1 cellular context compared by ENCODE assay signal in genomic region chr20:19661717-19662637, GRCh38.
TF ChIP-seq lines count a peak whose summit lies in the region.

No MANE protein-coding gene starts in this region.

TF ChIP-seq in HepG2, 621 proteins besides CTCF, POLR2A, EP300 and RAD21 (continued from another document and continues in another):
- TF ChIP-seq, protein P1, sequence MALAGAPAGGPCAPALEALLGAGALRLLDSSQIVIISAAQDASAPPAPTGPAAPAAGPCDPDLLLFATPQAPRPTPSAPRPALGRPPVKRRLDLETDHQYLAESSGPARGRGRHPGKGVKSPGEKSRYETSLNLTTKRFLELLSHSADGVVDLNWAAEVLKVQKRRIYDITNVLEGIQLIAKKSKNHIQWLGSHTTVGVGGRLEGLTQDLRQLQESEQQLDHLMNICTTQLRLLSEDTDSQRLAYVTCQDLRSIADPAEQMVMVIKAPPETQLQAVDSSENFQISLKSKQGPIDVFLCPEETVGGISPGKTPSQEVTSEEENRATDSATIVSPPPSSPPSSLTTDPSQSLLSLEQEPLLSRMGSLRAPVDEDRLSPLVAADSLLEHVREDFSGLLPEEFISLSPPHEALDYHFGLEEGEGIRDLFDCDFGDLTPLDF (CRISPR knock-in tag; IDR thresholded peaks at IDR 0.05) = no peak
- TF ChIP-seq RFX5 (IDR thresholded peaks at IDR 0.05; ENCODE audit: low read depth, low read length) (no peak), ZC3H4 (CRISPR knock-in tag; IDR thresholded peaks at IDR 0.05; ENCODE audit: borderline replicate concordance) (no peak), IRF1 (CRISPR knock-in tag; IDR thresholded peaks at IDR 0.05; ENCODE audit: low read depth) (no peak), GLI4 (CRISPR knock-in tag; IDR thresholded peaks at IDR 0.05; ENCODE audit: borderline replicate concordance) (no peak), ZNF282 (IDR thresholded peaks at IDR 0.05; ENCODE audit: partially characterized antibody) (no peak), ZNF17 (CRISPR knock-in tag; IDR thresholded peaks at IDR 0.05) (no peak), ZNF451 (CRISPR knock-in tag; IDR thresholded peaks at IDR 0.05) (no peak), GATA4 (IDR thresholded peaks at IDR 0.05; ENCODE audit: borderline replicate concordance, low read depth) (no peak), PREB (CRISPR knock-in tag; IDR thresholded peaks at IDR 0.05) (no peak), KMT2A (CRISPR knock-in tag; IDR thresholded peaks at IDR 0.05) (no peak), ZSCAN25 (CRISPR knock-in tag; IDR thresholded peaks at IDR 0.05) (no peak), MXI1 (IDR thresholded peaks at IDR 0.05; ENCODE audit: borderline replicate concordance, low read depth, low read length) (no peak; the same call in 2 of the 3 replicates), ZNF761 (CRISPR knock-in tag; conservative IDR thresholded peaks at IDR 0.05) (no peak), NFKB2 (CRISPR knock-in tag; IDR thresholded peaks at IDR 0.05; ENCODE audit: borderline replicate concordance) (no peak), SOX5 (CRISPR knock-in tag; IDR thresholded peaks at IDR 0.05; ENCODE audit: borderline replicate concordance) (no peak), ZNF781 (CRISPR knock-in tag; IDR thresholded peaks at IDR 0.05; ENCODE audit: borderline replicate concordance, not compliant biosample characterization) (no peak), KLF12 (CRISPR knock-in tag; IDR thresholded peaks at IDR 0.05; ENCODE audit: borderline replicate concordance) (no peak), TBL1XR1 (IDR thresholded peaks at IDR 0.05; ENCODE audit: borderline replicate concordance, low read length, partially characterized antibody) (no peak), HOXA9 (CRISPR knock-in tag; IDR thresholded peaks at IDR 0.05; ENCODE audit: borderline replicate concordance) (no peak), ZNF143 (CRISPR knock-in tag; IDR thresholded peaks at IDR 0.05) (no peak), NCOA1 (CRISPR knock-in tag; IDR thresholded peaks at IDR 0.05) (no peak), KLF9 (CRISPR knock-in tag; IDR thresholded peaks at IDR 0.05; ENCODE audit: low read depth) (no peak), ZNF101 (CRISPR knock-in tag; IDR thresholded peaks at IDR 0.05; ENCODE audit: borderline replicate concordance, low read depth) (no peak), HOXA5 (CRISPR knock-in tag; IDR thresholded peaks at IDR 0.05) (no peak), MAFK (conservative IDR thresholded peaks at IDR 0.05 in 1 of 2, IDR thresholded peaks at IDR 0.05 in 1 of 2; ENCODE audit: low read length in 2 of 2) (0 out of 4 replicates have a peak, but pooled peaks of 1 of the 2 experiments have one; percentile 0), RBM39 (IDR thresholded peaks at IDR 0.05; ENCODE audit: low read depth, low read length, poor library complexity, severe bottlenecking) (no peak), ZNF563 (CRISPR knock-in tag; IDR thresholded peaks at IDR 0.05) (no peak), IKZF4 (CRISPR knock-in tag; IDR thresholded peaks at IDR 0.05; ENCODE audit: borderline replicate concordance, low read depth, not compliant biosample characterization) (no peak), ZNF768 (CRISPR knock-in tag; IDR thresholded peaks at IDR 0.05) (no peak), NFE2L2 (IDR thresholded peaks at IDR 0.05; ENCODE audit: low read length) (no peak), YEATS4 (CRISPR knock-in tag; IDR thresholded peaks at IDR 0.05; ENCODE audit: borderline replicate concordance) (no peak)
- TF ChIP-seq, protein P2, sequence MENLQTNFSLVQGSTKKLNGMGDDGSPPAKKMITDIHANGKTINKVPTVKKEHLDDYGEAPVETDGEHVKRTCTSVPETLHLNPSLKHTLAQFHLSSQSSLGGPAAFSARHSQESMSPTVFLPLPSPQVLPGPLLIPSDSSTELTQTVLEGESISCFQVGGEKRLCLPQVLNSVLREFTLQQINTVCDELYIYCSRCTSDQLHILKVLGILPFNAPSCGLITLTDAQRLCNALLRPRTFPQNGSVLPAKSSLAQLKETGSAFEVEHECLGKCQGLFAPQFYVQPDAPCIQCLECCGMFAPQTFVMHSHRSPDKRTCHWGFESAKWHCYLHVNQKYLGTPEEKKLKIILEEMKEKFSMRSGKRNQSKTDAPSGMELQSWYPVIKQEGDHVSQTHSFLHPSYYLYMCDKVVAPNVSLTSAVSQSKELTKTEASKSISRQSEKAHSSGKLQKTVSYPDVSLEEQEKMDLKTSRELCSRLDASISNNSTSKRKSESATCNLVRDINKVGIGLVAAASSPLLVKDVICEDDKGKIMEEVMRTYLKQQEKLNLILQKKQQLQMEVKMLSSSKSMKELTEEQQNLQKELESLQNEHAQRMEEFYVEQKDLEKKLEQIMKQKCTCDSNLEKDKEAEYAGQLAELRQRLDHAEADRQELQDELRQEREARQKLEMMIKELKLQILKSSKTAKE (CRISPR knock-in tag; IDR thresholded peaks at IDR 0.05; ENCODE audit: borderline replicate concordance) = no peak
- TF ChIP-seq, protein P3, sequence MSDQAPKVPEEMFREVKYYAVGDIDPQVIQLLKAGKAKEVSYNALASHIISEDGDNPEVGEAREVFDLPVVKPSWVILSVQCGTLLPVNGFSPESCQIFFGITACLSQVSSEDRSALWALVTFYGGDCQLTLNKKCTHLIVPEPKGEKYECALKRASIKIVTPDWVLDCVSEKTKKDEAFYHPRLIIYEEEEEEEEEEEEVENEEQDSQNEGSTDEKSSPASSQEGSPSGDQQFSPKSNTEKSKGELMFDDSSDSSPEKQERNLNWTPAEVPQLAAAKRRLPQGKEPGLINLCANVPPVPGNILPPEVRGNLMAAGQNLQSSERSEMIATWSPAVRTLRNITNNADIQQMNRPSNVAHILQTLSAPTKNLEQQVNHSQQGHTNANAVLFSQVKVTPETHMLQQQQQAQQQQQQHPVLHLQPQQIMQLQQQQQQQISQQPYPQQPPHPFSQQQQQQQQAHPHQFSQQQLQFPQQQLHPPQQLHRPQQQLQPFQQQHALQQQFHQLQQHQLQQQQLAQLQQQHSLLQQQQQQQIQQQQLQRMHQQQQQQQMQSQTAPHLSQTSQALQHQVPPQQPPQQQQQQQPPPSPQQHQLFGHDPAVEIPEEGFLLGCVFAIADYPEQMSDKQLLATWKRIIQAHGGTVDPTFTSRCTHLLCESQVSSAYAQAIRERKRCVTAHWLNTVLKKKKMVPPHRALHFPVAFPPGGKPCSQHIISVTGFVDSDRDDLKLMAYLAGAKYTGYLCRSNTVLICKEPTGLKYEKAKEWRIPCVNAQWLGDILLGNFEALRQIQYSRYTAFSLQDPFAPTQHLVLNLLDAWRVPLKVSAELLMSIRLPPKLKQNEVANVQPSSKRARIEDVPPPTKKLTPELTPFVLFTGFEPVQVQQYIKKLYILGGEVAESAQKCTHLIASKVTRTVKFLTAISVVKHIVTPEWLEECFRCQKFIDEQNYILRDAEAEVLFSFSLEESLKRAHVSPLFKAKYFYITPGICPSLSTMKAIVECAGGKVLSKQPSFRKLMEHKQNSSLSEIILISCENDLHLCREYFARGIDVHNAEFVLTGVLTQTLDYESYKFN (CRISPR knock-in tag; conservative IDR thresholded peaks at IDR 0.05) = no peak
- TF ChIP-seq, protein P4, sequence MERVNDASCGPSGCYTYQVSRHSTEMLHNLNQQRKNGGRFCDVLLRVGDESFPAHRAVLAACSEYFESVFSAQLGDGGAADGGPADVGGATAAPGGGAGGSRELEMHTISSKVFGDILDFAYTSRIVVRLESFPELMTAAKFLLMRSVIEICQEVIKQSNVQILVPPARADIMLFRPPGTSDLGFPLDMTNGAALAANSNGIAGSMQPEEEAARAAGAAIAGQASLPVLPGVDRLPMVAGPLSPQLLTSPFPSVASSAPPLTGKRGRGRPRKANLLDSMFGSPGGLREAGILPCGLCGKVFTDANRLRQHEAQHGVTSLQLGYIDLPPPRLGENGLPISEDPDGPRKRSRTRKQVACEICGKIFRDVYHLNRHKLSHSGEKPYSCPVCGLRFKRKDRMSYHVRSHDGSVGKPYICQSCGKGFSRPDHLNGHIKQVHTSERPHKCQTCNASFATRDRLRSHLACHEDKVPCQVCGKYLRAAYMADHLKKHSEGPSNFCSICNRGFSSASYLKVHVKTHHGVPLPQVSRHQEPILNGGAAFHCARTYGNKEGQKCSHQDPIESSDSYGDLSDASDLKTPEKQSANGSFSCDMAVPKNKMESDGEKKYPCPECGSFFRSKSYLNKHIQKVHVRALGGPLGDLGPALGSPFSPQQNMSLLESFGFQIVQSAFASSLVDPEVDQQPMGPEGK (CRISPR knock-in tag; IDR thresholded peaks at IDR 0.05) = peak; percentile 30; the same call in 1 of the 2 replicates
- TF ChIP-seq, protein P5, sequence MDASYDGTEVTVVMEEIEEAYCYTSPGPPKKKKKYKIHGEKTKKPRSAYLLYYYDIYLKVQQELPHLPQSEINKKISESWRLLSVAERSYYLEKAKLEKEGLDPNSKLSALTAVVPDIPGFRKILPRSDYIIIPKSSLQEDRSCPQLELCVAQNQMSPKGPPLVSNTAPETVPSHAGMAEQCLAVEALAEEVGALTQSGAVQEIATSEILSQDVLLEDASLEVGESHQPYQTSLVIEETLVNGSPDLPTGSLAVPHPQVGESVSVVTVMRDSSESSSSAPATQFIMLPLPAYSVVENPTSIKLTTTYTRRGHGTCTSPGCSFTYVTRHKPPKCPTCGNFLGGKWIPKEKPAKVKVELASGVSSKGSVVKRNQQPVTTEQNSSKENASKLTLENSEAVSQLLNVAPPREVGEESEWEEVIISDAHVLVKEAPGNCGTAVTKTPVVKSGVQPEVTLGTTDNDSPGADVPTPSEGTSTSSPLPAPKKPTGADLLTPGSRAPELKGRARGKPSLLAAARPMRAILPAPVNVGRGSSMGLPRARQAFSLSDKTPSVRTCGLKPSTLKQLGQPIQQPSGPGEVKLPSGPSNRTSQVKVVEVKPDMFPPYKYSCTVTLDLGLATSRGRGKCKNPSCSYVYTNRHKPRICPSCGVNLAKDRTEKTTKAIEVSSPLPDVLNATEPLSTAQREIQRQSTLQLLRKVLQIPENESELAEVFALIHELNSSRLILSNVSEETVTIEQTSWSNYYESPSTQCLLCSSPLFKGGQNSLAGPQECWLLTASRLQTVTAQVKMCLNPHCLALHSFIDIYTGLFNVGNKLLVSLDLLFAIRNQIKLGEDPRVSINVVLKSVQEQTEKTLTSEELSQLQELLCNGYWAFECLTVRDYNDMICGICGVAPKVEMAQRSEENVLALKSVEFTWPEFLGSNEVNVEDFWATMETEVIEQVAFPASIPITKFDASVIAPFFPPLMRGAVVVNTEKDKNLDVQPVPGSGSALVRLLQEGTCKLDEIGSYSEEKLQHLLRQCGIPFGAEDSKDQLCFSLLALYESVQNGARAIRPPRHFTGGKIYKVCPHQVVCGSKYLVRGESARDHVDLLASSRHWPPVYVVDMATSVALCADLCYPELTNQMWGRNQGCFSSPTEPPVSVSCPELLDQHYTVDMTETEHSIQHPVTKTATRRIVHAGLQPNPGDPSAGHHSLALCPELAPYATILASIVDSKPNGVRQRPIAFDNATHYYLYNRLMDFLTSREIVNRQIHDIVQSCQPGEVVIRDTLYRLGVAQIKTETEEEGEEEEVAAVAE (CRISPR knock-in tag; IDR thresholded peaks at IDR 0.05; ENCODE audit: borderline replicate concordance) = no peak
- TF ChIP-seq, protein P6, sequence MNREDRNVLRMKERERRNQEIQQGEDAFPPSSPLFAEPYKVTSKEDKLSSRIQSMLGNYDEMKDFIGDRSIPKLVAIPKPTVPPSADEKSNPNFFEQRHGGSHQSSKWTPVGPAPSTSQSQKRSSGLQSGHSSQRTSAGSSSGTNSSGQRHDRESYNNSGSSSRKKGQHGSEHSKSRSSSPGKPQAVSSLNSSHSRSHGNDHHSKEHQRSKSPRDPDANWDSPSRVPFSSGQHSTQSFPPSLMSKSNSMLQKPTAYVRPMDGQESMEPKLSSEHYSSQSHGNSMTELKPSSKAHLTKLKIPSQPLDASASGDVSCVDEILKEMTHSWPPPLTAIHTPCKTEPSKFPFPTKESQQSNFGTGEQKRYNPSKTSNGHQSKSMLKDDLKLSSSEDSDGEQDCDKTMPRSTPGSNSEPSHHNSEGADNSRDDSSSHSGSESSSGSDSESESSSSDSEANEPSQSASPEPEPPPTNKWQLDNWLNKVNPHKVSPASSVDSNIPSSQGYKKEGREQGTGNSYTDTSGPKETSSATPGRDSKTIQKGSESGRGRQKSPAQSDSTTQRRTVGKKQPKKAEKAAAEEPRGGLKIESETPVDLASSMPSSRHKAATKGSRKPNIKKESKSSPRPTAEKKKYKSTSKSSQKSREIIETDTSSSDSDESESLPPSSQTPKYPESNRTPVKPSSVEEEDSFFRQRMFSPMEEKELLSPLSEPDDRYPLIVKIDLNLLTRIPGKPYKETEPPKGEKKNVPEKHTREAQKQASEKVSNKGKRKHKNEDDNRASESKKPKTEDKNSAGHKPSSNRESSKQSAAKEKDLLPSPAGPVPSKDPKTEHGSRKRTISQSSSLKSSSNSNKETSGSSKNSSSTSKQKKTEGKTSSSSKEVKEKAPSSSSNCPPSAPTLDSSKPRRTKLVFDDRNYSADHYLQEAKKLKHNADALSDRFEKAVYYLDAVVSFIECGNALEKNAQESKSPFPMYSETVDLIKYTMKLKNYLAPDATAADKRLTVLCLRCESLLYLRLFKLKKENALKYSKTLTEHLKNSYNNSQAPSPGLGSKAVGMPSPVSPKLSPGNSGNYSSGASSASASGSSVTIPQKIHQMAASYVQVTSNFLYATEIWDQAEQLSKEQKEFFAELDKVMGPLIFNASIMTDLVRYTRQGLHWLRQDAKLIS (CRISPR knock-in tag; IDR thresholded peaks at IDR 0.05) = no peak
